Comparison of ENCODE assay signal across 1 cellular context in genomic region chr11:72787262-72788104, GRCh38.
TF ChIP-seq lines count a peak whose summit lies in the region.

No MANE protein-coding gene starts in this region.

TF ChIP-seq in HepG2, 621 proteins besides CTCF, POLR2A, EP300 and RAD21 (continued from another document and continues in another):
- peak; percentile 68; the same call in 1 of the 2 replicates for TF ChIP-seq ZNF280D (CRISPR knock-in tag; IDR thresholded peaks at IDR 0.05)
- no peak for TF ChIP-seq AGO1 (IDR thresholded peaks at IDR 0.05; ENCODE audit: low read depth, low read length, poor library complexity, severe bottlenecking)
- TF ChIP-seq MXD1 (CRISPR knock-in tag; IDR thresholded peaks at IDR 0.05): no peak
- peak; percentile 36 for TF ChIP-seq ASH2L (IDR thresholded peaks at IDR 0.05; ENCODE audit: insufficient read length, low read depth, low read length)
- no peak for TF ChIP-seq ARNT2 (CRISPR knock-in tag; IDR thresholded peaks at IDR 0.05; ENCODE audit: low read depth)
- peak; percentile 87 for TF ChIP-seq ZNF318 (CRISPR knock-in tag; IDR thresholded peaks at IDR 0.05)
- no peak for TF ChIP-seq NBN (conservative IDR thresholded peaks at IDR 0.05)
- no peak for TF ChIP-seq ZHX1 (CRISPR knock-in tag; IDR thresholded peaks at IDR 0.05; ENCODE audit: low read depth)
- TF ChIP-seq DBP (CRISPR knock-in tag; IDR thresholded peaks at IDR 0.05; ENCODE audit: not compliant biosample characterization): no peak
- TF ChIP-seq ZNF552 (CRISPR knock-in tag; IDR thresholded peaks at IDR 0.05; ENCODE audit: borderline replicate concordance): no peak
- TF ChIP-seq KDM5B (CRISPR knock-in tag; IDR thresholded peaks at IDR 0.05; ENCODE audit: borderline replicate concordance): no peak
- no peak for TF ChIP-seq STAT5B (CRISPR knock-in tag; IDR thresholded peaks at IDR 0.05)
- 0 out of 2 replicates have a peak, but pooled peaks have one; percentile 29 for TF ChIP-seq TFE3 (CRISPR knock-in tag; IDR thresholded peaks at IDR 0.05)
- TF ChIP-seq ISL2 (CRISPR knock-in tag; IDR thresholded peaks at IDR 0.05): no peak
- no peak for TF ChIP-seq ZNF572 (CRISPR knock-in tag; IDR thresholded peaks at IDR 0.05)
- no peak for TF ChIP-seq PRPF4 (IDR thresholded peaks at IDR 0.05; ENCODE audit: low read depth, low read length, poor library complexity, severe bottlenecking)
- TF ChIP-seq ZNF704 (CRISPR knock-in tag; IDR thresholded peaks at IDR 0.05; ENCODE audit: borderline replicate concordance): no peak
- TF ChIP-seq MAFF (IDR thresholded peaks at IDR 0.05; ENCODE audit: low read depth, low read length): no peak
- peak; percentile 20 to 59; a peak in 2 of 4 replicates for TF ChIP-seq NR2F1 (CRISPR knock-in tag; IDR thresholded peaks at IDR 0.05)
- peak; percentile 80; the same call in 1 of the 2 replicates for TF ChIP-seq KLF9 (CRISPR knock-in tag; IDR thresholded peaks at IDR 0.05; ENCODE audit: low read depth)
- TF ChIP-seq HOXA9 (CRISPR knock-in tag; IDR thresholded peaks at IDR 0.05; ENCODE audit: borderline replicate concordance): no peak
- peak; percentile 60; the same call in 1 of the 2 replicates for TF ChIP-seq ZNF775 (CRISPR knock-in tag; IDR thresholded peaks at IDR 0.05; ENCODE audit: borderline replicate concordance)
- TF ChIP-seq BORCS8-MEF2B (CRISPR knock-in tag; IDR thresholded peaks at IDR 0.05): no peak; the same call in 1 of the 2 replicates
- TF ChIP-seq MAZ (IDR thresholded peaks at IDR 0.05; ENCODE audit: borderline replicate concordance, low read depth, low read length): no peak
- no peak; the same call in 1 of the 2 replicates for TF ChIP-seq MAZ (CRISPR knock-in tag; IDR thresholded peaks at IDR 0.05; ENCODE audit: low read depth)
- TF ChIP-seq TFAP4 (IDR thresholded peaks at IDR 0.05; ENCODE audit: borderline replicate concordance, low read depth): peak; percentile 82; the same call in 1 of the 2 replicates
- TF ChIP-seq GATAD1 (CRISPR knock-in tag; IDR thresholded peaks at IDR 0.05): 0 out of 2 replicates have a peak, but pooled peaks have one; percentile 41
- TF ChIP-seq ETV6 (CRISPR knock-in tag; conservative IDR thresholded peaks at IDR 0.05): no peak
- no peak for TF ChIP-seq CCAR2 (optimal IDR thresholded peaks at IDR 0.05; ENCODE audit: low read depth, low read length)
- TF ChIP-seq HINFP (CRISPR knock-in tag; IDR thresholded peaks at IDR 0.05; ENCODE audit: low read depth): peak; percentile 77
- no peak for TF ChIP-seq ZNF234 (CRISPR knock-in tag; conservative IDR thresholded peaks at IDR 0.05)
- TF ChIP-seq TP53 (CRISPR knock-in tag; conservative IDR thresholded peaks at IDR 0.05): no peak
- peak; percentile 85 for TF ChIP-seq PATZ1 (CRISPR knock-in tag; IDR thresholded peaks at IDR 0.05)
- peak; percentile 55; the same call in 1 of the 2 replicates for TF ChIP-seq ZMYM4 (CRISPR knock-in tag; IDR thresholded peaks at IDR 0.05)
